Comparison of ENCODE assay signal across 10 cellular contexts in genomic region chr12:63149884-63150254, GRCh38. TPM values are rescaled to one million over a fixed set of nuclear protein-coding genes. Genes with fewer than 3 reads are reported as not detected.
DNase-seq lines count a peak whose midpoint lies in the region; ATAC-seq and TF ChIP-seq lines count a peak whose summit lies in the region.
"Had no signal": no experiment of that assay in that cellular context is flagged by ENCODE, and none has a peak within 500 bp of the region (broad histone marks: within the 10 kb centered on the region; RNA-seq: fewer than 3 reads in every experiment).

No MANE protein-coding gene starts in this region.

- no TSS peak for BruUV-seq in Calu3 (replicated peaks; lab: Mats Ljungman, UMichigan)

- H4K20me1 ChIP-seq in hepatocyte (ENCODE audit: insufficient read depth, poor library complexity, severe bottlenecking): no peaks in the 10 kb centered on the region

- H3K27me3 ChIP-seq in hepatocyte (peaks cover 59% of the 10 kb centered on the region), trophoblast cell (ENCODE audit: insufficient read depth, low read length) (peaks cover 21% of the 10 kb centered on the region)

- no peak overlapping the region for H3K4ac ChIP-seq in trophoblast cell (ENCODE audit: low read depth, low read length)

- H3K14ac ChIP-seq in trophoblast cell (ENCODE audit: low read length): no peak overlapping the region

- H3K4me3 ChIP-seq in hepatocyte (peak overlapping the region; percentile 16), trophoblast cell (ENCODE audit: low read depth, low read length) (peak overlapping the region; percentile 62)
- H3K4me3 ChIP-seq: K562 had no signal

- no peaks in the 10 kb centered on the region for H3K9me2 ChIP-seq in hepatocyte (replicated peaks; ENCODE audit: insufficient read depth)

- WGBS in hepatocyte (ENCODE audit: low lambda C conversion rate, missing lambda C conversion rate): 20% methylated on average over 26 of the region's 26 CpGs
- WGBS in trophoblast cell (ENCODE audit: extremely low coverage, insufficient coverage, insufficient read length): no CpG with 5 or more reads among the region's 26 CpGs

- peak overlapping the region; percentile 81 for H3K4me3 Mint-ChIP-seq in Calu3 (ENCODE audit: low read depth, unreplicated experiment)
- no peak overlapping the region for H3K4me3 Mint-ChIP-seq in activated CD8-positive, alpha-beta T cell treated with anti-CD3 and anti-CD28 coated beads for 36 hours

- H3K27ac ChIP-seq in hepatocyte (no peak overlapping the region), trophoblast cell (ENCODE audit: low read depth, low read length) (no peak overlapping the region)
- H3K27ac ChIP-seq: cardiac muscle cell had no signal

- H3K79me2 ChIP-seq in hepatocyte (no peaks in the 10 kb centered on the region), trophoblast cell (ENCODE audit: control insufficient read depth, insufficient read depth, low read length, poor library complexity) (no peaks in the 10 kb centered on the region)

- H3K4me2 ChIP-seq in hepatocyte (peak overlapping the region; percentile 84), trophoblast cell (ENCODE audit: low read length) (peak overlapping the region; percentile 71)

- H4K91ac ChIP-seq in trophoblast cell (ENCODE audit: low read depth, low read length): no peak overlapping the region

- no peak overlapping the region for H3K9ac ChIP-seq in trophoblast cell (ENCODE audit: low read length)

- H3K27me3 Mint-ChIP-seq in Calu3 (ENCODE audit: unreplicated experiment): no peaks in the 10 kb centered on the region
- H3K27me3 Mint-ChIP-seq in activated CD8-positive, alpha-beta T cell treated with anti-CD3 and anti-CD28 coated beads for 36 hours: peaks cover 51% of the 10 kb centered on the region

- H3K36me3 Mint-ChIP-seq in Calu3 (ENCODE audit: insufficient read depth, unreplicated experiment): peaks cover 15% of the 10 kb centered on the region
- no peaks in the 10 kb centered on the region for H3K36me3 Mint-ChIP-seq in activated CD8-positive, alpha-beta T cell treated with anti-CD3 and anti-CD28 coated beads for 36 hours (ENCODE audit: low read depth)

- H3K9me3 ChIP-seq in hepatocyte (ENCODE audit: low read depth) (no peaks in the 10 kb centered on the region), trophoblast cell (ENCODE audit: insufficient read depth, low read depth, low read length) (peaks cover 11% of the 10 kb centered on the region)

- POLR2A ChIA-PET in activated CD8-positive, alpha-beta T cell treated with anti-CD3 and anti-CD28 coated beads for 36 hours (lab: Charles Lee): no interaction called here

- CTCF ChIA-PET in Calu3 (lab: Charles Lee): no interaction called here
- CTCF ChIA-PET in activated CD8-positive, alpha-beta T cell treated with anti-CD3 and anti-CD28 coated beads for 36 hours (lab: Charles Lee): no interaction called here

- intact Hi-C loops in Calu3 (cut with micrococcal nuclease; ENCODE audit: unreplicated experiment): loop anchor here (5.0 kb wide), 1 partner anchor 652 kb away; no protein-coding TSS in a partner anchor
- intact Hi-C loops in activated CD8-positive, alpha-beta T cell treated with anti-CD3 and anti-CD28 coated beads for 36 hours (cut with micrococcal nuclease): no loop called here

- no peak overlapping the region for H4K8ac ChIP-seq in trophoblast cell (ENCODE audit: low read depth, low read length)

- H2BK120ac ChIP-seq in trophoblast cell (ENCODE audit: insufficient read depth, low read length, poor library complexity): no peak overlapping the region

- H3K4me1 Mint-ChIP-seq in Calu3 (ENCODE audit: low read depth, unreplicated experiment): peaks cover 8% of the 10 kb centered on the region
- H3K4me1 Mint-ChIP-seq in activated CD8-positive, alpha-beta T cell treated with anti-CD3 and anti-CD28 coated beads for 36 hours (ENCODE audit: low read depth): peaks cover 13% of the 10 kb centered on the region

- no peaks in the 10 kb centered on the region for H3K36me3 ChIP-seq in hepatocyte (replicated peaks; ENCODE audit: insufficient read depth, low read depth)
- no peaks in the 10 kb centered on the region for H3K36me3 ChIP-seq in trophoblast cell (ENCODE audit: control insufficient read depth in 1 of 2, insufficient read depth in 2 of 2, low read length in 2 of 2)
- H3K36me3 ChIP-seq: cardiac muscle cell had no signal

- H3K23ac ChIP-seq in trophoblast cell (ENCODE audit: low read length): no peak overlapping the region

- no peak overlapping the region for H3K27ac Mint-ChIP-seq in Calu3 (ENCODE audit: unreplicated experiment)
- H3K27ac Mint-ChIP-seq in activated CD8-positive, alpha-beta T cell treated with anti-CD3 and anti-CD28 coated beads for 36 hours: no peak overlapping the region

- peaks cover 2% of the 10 kb centered on the region for H3K9me3 Mint-ChIP-seq in Calu3 (ENCODE audit: low read depth, unreplicated experiment)
- no peaks in the 10 kb centered on the region for H3K9me3 Mint-ChIP-seq in activated CD8-positive, alpha-beta T cell treated with anti-CD3 and anti-CD28 coated beads for 36 hours

- H2AFZ ChIP-seq in hepatocyte (peak overlapping the region; percentile 57), trophoblast cell (ENCODE audit: insufficient read depth, low read length, poor library complexity) (no peak overlapping the region)

- H2AK5ac ChIP-seq in trophoblast cell (ENCODE audit: low read length): no peak overlapping the region

- no peaks in the 10 kb centered on the region for H3K79me1 ChIP-seq in trophoblast cell (ENCODE audit: low read length)

- DNase-seq in Calu3: no peak
- peak; percentile 2 for DNase-seq in activated CD8-positive, alpha-beta T cell treated with anti-CD3 and anti-CD28 coated beads for 36 hours
- DNase-seq in hepatocyte (ENCODE audit: low spot score): no peak
- DNase-seq in trophoblast cell: no peak
- no peak for DNase-seq in stimulated activated CD4-positive, alpha-beta T cell treated with anti-CD3 and anti-CD28 coated beads, Interleukin-4, amount 100 ng/mL, for 24 hours
- DNase-seq in NCI-H226: no peak
- DNase-seq in SKM-1 (lab: John Stamatoyannopoulos, UW; ENCODE audit: unreplicated experiment): no peak

- H2BK12ac ChIP-seq in trophoblast cell (ENCODE audit: low read length): no peak overlapping the region

- no peak for ATAC-seq in activated CD8-positive, alpha-beta T cell treated with anti-CD3 and anti-CD28 coated beads for 36 hours
- no peak for ATAC-seq in HG03045 (IDR thresholded peaks at IDR 0.05; ENCODE audit: unreplicated experiment)
- ATAC-seq: K562 had no signal

- H2BK5ac ChIP-seq in trophoblast cell (ENCODE audit: low read depth, low read length, poor library complexity): no peak overlapping the region

- no peak overlapping the region for H3K18ac ChIP-seq in trophoblast cell (ENCODE audit: low read length)

- H3K4me1 ChIP-seq in hepatocyte (ENCODE audit: insufficient read depth): peaks cover 15% of the 10 kb centered on the region
- H3K4me1 ChIP-seq in trophoblast cell (ENCODE audit: control insufficient read depth in 1 of 2, insufficient read depth in 2 of 2, low read length in 2 of 2): peaks cover 13 to 20% of the 10 kb centered on the region in 2 experiments

- TF ChIP-seq CTCF in Calu3 (IDR thresholded peaks at IDR 0.05; ENCODE audit: unreplicated experiment): no peak
- TF ChIP-seq CTCF in activated CD8-positive, alpha-beta T cell treated with anti-CD3 and anti-CD28 coated beads for 36 hours (IDR thresholded peaks at IDR 0.05): no peak
- no peak for TF ChIP-seq CTCF in hepatocyte (IDR thresholded peaks at IDR 0.05; ENCODE audit: poor library complexity)

- no peak overlapping the region for H4K12ac ChIP-seq in trophoblast cell (ENCODE audit: low read depth, low read length)

RNA-seq across cellular contexts. Expression of gene AVPR1A, which starts 1.1 kb away (rescaled TPM):
- total RNA-seq in Calu3 (2022): 0.66 and 0.98 TPM in 2 replicates
- total RNA-seq in activated CD8-positive, alpha-beta T cell treated with anti-CD3 and anti-CD28 coated beads for 36 hours: not detected
- total RNA-seq in hepatocyte: 0.76 and 2.4 TPM in 2 replicates
- polyA plus RNA-seq in hepatocyte: 0.58 and 1.1 TPM in 2 replicates
- 0.58 and 0.67 TPM in 2 replicates for polyA plus RNA-seq in trophoblast cell (2013)
- total RNA-seq: cardiac muscle cell had no signal
- polyA plus RNA-seq: cardiac muscle cell had no signal
